In the genomic region with DNA sequence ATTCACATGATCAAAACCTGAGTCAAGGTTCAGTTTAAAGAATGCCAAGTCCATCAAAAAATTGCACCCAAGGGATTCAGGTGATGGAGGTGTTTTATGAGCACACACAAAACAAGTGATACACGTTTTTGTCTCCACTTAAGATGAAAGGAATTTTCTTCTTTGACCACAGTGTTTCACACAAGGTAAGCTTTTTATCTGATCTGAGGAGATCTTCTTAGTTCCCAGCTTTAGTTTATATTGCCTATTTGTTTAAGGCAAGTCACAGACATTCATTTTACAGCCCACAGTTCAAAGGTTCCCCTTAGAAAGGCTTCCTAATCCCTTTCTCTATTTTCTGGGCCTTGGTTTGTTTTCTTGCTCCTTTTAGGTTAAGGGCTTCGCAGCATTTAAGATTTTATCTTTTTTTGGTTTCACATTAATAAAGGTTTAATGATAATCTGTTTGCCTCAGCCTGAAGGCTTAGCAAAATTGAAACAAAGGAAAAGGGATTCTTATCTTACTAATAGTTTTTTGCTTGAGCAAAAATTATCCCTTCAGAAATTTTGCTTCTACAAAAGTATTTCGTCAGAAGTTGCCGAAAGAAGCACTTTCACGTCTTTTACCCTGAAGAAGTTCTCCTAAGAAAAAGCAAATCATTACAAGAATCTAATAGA, we compare ENCODE assay signal across 10 cellular contexts.
DNase-seq lines count a peak whose midpoint lies in the region; ATAC-seq and TF ChIP-seq lines count a peak whose summit lies in the region.
"Had no signal": no experiment of that assay in that cellular context is flagged by ENCODE, and none has a peak within 500 bp of the region (broad histone marks: within the 10 kb centered on the region; RNA-seq: fewer than 3 reads in every experiment).

No MANE protein-coding gene starts in this region.

- H3K27ac ChIP-seq in Panc1 (ENCODE audit: low read length) (peak overlapping the region; percentile 99), rectal smooth muscle tissue (ENCODE audit: low read depth, low read length) (peak overlapping the region; percentile 97)

- peaks cover 18 to 20% of the 10 kb centered on the region in 2 donors for H3K27me3 Mint-ChIP-seq in effector memory CD8-positive, alpha-beta T cell

- H3K9me3 Mint-ChIP-seq in effector memory CD8-positive, alpha-beta T cell: peaks cover 7% of the 10 kb centered on the region in 2 donors

- H3K4me1 ChIP-seq in Panc1 (ENCODE audit: control insufficient read depth, insufficient read depth, low read length) (peaks cover 26% of the 10 kb centered on the region), rectal smooth muscle tissue (ENCODE audit: control insufficient read depth, insufficient read depth, low read length) (peaks cover 16% of the 10 kb centered on the region)

- intact Hi-C loops in Panc1 (cut with micrococcal nuclease; ENCODE audit: unreplicated experiment): no loop called here

- TF ChIP-seq CTCF in Panc1 (IDR thresholded peaks at IDR 0.05): no peak
- no peak for TF ChIP-seq CTCF in foreskin fibroblast (IDR thresholded peaks at IDR 0.05; ENCODE audit: low read depth, low read length)

- H3K36me3 ChIP-seq in Panc1 (ENCODE audit: control insufficient read depth, insufficient read depth, low read length) (no peaks in the 10 kb centered on the region), rectal smooth muscle tissue (ENCODE audit: control insufficient read depth, insufficient read depth, low read length) (no peaks in the 10 kb centered on the region)

- H3K36me3 Mint-ChIP-seq in effector memory CD8-positive, alpha-beta T cell (ENCODE audit: insufficient read depth): no peaks in the 10 kb centered on the region

- peaks cover 0 to 2% of the 10 kb centered on the region in 2 donors for H3K4me1 Mint-ChIP-seq in effector memory CD8-positive, alpha-beta T cell (ENCODE audit: low read depth in 2 of 2)

- H3K9ac ChIP-seq in rectal smooth muscle tissue (ENCODE audit: low read length): no peak overlapping the region

- in situ Hi-C loops in Panc1 (cut with HindIII; ENCODE audit: low pct_unique_long_range_greater_than_20kb, low sequenced_read_pairs): no loop called here

- DNase-seq in EH (ENCODE audit: low read depth): peak; percentile 24
- peak; percentile 10 for DNase-seq in Panc1 (ENCODE audit: low read depth, low spot score)
- peak in 1 of 2 donors; percentile 26 for DNase-seq in foreskin fibroblast
- DNase-seq in kidney glomerular epithelial cell (lab: John Stamatoyannopoulos, UW): no peak
- no peak for DNase-seq in effector memory CD8-positive, alpha-beta T cell
- no peak for DNase-seq in NCI-H82 (lab: John Stamatoyannopoulos, UW)
- DNase-seq: GOT3 had no signal

- H3K27me3 ChIP-seq in Panc1 (ENCODE audit: control insufficient read depth, insufficient read depth, low read length): no peaks in the 10 kb centered on the region
- no peaks in the 10 kb centered on the region for H3K27me3 ChIP-seq in rectal smooth muscle tissue (ENCODE audit: control insufficient read depth, insufficient read depth, low read length)

- CTCF ChIA-PET in Panc1 (lab: Charles Lee): no interaction called here

- H3K4me3 ChIP-seq in Panc1 (ENCODE audit: low read depth in 2 of 2, low read length in 2 of 2) (peak overlapping the region; percentile 68 to 71), foreskin fibroblast (ENCODE audit: low read depth in 1 of 2, low read length in 2 of 2) (peak overlapping the region; percentile 31 to 81), rectal smooth muscle tissue (ENCODE audit: low read length) (no peak overlapping the region)

- no peak for ATAC-seq in Panc1
- ATAC-seq in HG02623 (IDR thresholded peaks at IDR 0.05; ENCODE audit: unreplicated experiment): no peak
- no peak for ATAC-seq in effector memory CD8-positive, alpha-beta T cell (replicated peaks)

- H3K9me3 ChIP-seq in Panc1 (ENCODE audit: control insufficient read depth, insufficient read depth, low read depth, low read length): no peaks in the 10 kb centered on the region

- POLR2A ChIA-PET in Panc1 (lab: Charles Lee): no interaction called here

- no TSS peak for BruUV-seq in Panc1 (replicated peaks; lab: Mats Ljungman, UMichigan)

- H3K27ac Mint-ChIP-seq in effector memory CD8-positive, alpha-beta T cell: no peak overlapping the region

- H3K4me3 Mint-ChIP-seq in effector memory CD8-positive, alpha-beta T cell: no peak overlapping the region
- H3K4me3 Mint-ChIP-seq: central memory CD8-positive, alpha-beta T cell had no signal

Comparison
In these comparisons a context has a peak if more than half of its experiments do, and no peak if none do; other contexts are left out.
1. DNase-seq: peak in EH (single experiment) and Panc1 (single experiment); none in kidney glomerular epithelial cell (single experiment), effector memory CD8-positive, alpha-beta T cell (0 of 3) and NCI-H82 (single experiment).